ENCODE assay signal across 13 cellular contexts in the genomic region with DNA sequence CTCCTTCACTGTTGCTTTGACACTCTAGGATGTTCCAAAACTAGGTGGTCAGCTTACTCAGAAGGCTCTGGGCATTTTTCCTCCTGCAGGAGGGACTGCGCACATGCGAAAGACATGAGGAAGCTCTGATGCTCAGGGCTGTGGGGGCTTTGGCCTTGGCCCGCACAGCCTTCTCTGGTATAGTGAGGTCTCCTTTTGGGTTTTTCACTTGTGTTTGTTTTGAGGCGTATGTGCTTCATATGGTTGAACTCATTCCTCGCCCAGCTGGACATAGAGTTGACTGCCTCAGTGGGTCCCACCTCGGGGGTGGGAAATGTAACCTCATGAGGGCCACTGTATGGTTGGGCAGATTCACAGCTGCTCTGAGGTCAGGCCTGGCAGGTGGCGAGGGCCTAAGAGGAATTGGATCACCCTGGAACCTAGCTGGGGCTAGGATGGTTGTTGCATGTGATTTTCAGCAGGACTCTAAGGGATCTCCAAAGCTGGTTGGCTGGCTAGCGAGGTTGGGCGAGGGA.
A peak's percentile ranks its signal among the peaks of the same experiment; 100 is the strongest.
DNase-seq lines count a peak whose midpoint lies in the region; ATAC-seq and TF ChIP-seq lines count a peak whose summit lies in the region.
"Had no signal": no experiment of that assay in that cellular context is flagged by ENCODE, and none has a peak within 500 bp of the region (broad histone marks: within the 10 kb centered on the region; RNA-seq: fewer than 3 reads in every experiment).

No MANE protein-coding gene starts in this region.

- TF ChIP-seq EP300 in upper lobe of left lung (IDR thresholded peaks at IDR 0.05), result no peak

- no peak for DNase-seq in activated naive CD4-positive, alpha-beta T cell treated with anti-CD3 and anti-CD28 coated beads, Interleukin-2, amount 10 ng/mL, durations not matched to agents 7 days and 5 days
- DNase-seq in activated naive CD4-positive, alpha-beta T cell treated with Interleukin-2 at 50 U/mL for 16 hours, result no peak
- DNase-seq in Karpas-422, result peak; percentile 42
- DNase-seq in lower lobe of right lung, result no peak
- DNase-seq in upper lobe of left lung, result no peak
- DNase-seq in stimulated activated CD4-positive, alpha-beta T cell treated with anti-CD3 and anti-CD28 coated beads, Interleukin-4, amount 100 ng/mL, for 24 hours, result no peak
- DNase-seq: effector CD8-positive, alpha-beta T cell; foreskin melanocyte; islet precursor cell; PC-3 had no signal

- H3K9me3 ChIP-seq in Karpas-422 (ENCODE audit: low read length) (no peaks in the 10 kb centered on the region), lower lobe of right lung (no peaks in the 10 kb centered on the region), upper lobe of left lung (no peaks in the 10 kb centered on the region)

- no peak overlapping the region for H2AFZ ChIP-seq in Karpas-422 (ENCODE audit: low read length)

- H3K27ac Mint-ChIP-seq in activated naive CD4-positive, alpha-beta T cell treated with anti-CD3 and anti-CD28 coated beads, Interleukin-2, amount 10 ng/mL, durations not matched to agents 7 days and 5 days, result peak overlapping the region; percentile 84

- no peaks in the 10 kb centered on the region for H3K9me2 ChIP-seq in Karpas-422 (replicated peaks; ENCODE audit: insufficient read depth, low read length)

- CTCF ChIA-PET in activated naive CD4-positive, alpha-beta T cell treated with anti-CD3 and anti-CD28 coated beads, Interleukin-2, amount 10 ng/mL, durations not matched to agents 7 days and 5 days (lab: Charles Lee), result interaction anchor here (0.5 to 2.5 kb wide), 5 partner anchors 12 to 105 kb away, joined by 3 to 13 read pairs (median 4); no protein-coding TSS in a partner anchor

- peak overlapping the region; percentile 61 for H3K4me2 ChIP-seq in Karpas-422 (ENCODE audit: low read depth, low read length, poor library complexity, severe bottlenecking)
- H3K4me2 ChIP-seq: smooth muscle cell had no signal

- peaks cover 71% of the 10 kb centered on the region for H3K4me1 Mint-ChIP-seq in activated naive CD4-positive, alpha-beta T cell treated with anti-CD3 and anti-CD28 coated beads, Interleukin-2, amount 10 ng/mL, durations not matched to agents 7 days and 5 days

- H3K4me3 ChIP-seq in Karpas-422 (ENCODE audit: low read length) (peak overlapping the region; percentile 20; the same call in 1 of the 2 replicates), lower lobe of right lung (no peak overlapping the region), upper lobe of left lung (no peak overlapping the region)
- H3K4me3 ChIP-seq: smooth muscle cell had no signal

- peaks cover 56% of the 10 kb centered on the region for H3K36me3 Mint-ChIP-seq in activated naive CD4-positive, alpha-beta T cell treated with anti-CD3 and anti-CD28 coated beads, Interleukin-2, amount 10 ng/mL, durations not matched to agents 7 days and 5 days

- H3K4me1 ChIP-seq in Karpas-422 (ENCODE audit: low read length) (peaks cover 98% of the 10 kb centered on the region), lower lobe of right lung (peaks cover 20% of the 10 kb centered on the region), upper lobe of left lung (peaks cover 0 to 32% (median 19%) of the 10 kb centered on the region in 4 donors)

- 93 to 96% methylated on average over 9 of the region's 9 CpGs for WGBS in upper lobe of left lung, 2 donors

- ATAC-seq in lower lobe of right lung, result no peak
- ATAC-seq in upper lobe of left lung (ENCODE audit: low FRiP score in 2 of 2), result no peak
- ATAC-seq in GM21515 (IDR thresholded peaks at IDR 0.05; ENCODE audit: unreplicated experiment), result no peak
- no peak for ATAC-seq in HG03025 (IDR thresholded peaks at IDR 0.05; ENCODE audit: low FRiP score, unreplicated experiment)
- ATAC-seq: PC-3 had no signal

- no peaks in the 10 kb centered on the region for H3K27me3 ChIP-seq in Karpas-422 (ENCODE audit: low read length)
- no peaks in the 10 kb centered on the region for H3K27me3 ChIP-seq in lower lobe of right lung (ENCODE audit: low read depth)
- no peaks in the 10 kb centered on the region for H3K27me3 ChIP-seq in upper lobe of left lung

- H3K79me2 ChIP-seq in Karpas-422 (ENCODE audit: low read length), result peaks cover 98% of the 10 kb centered on the region

- TF ChIP-seq CTCF in lower lobe of right lung (IDR thresholded peaks at IDR 0.05), result no peak
- TF ChIP-seq CTCF in upper lobe of left lung (IDR thresholded peaks at IDR 0.05), result no peak

- H3K9me3 Mint-ChIP-seq in activated naive CD4-positive, alpha-beta T cell treated with anti-CD3 and anti-CD28 coated beads, Interleukin-2, amount 10 ng/mL, durations not matched to agents 7 days and 5 days, result no peaks in the 10 kb centered on the region

- H3K36me3 ChIP-seq in Karpas-422 (ENCODE audit: insufficient read depth, low read length), result peaks cover 27% of the 10 kb centered on the region
- no peaks in the 10 kb centered on the region for H3K36me3 ChIP-seq in lower lobe of right lung
- H3K36me3 ChIP-seq in upper lobe of left lung, result no peaks in the 10 kb centered on the region

- no peak for TF ChIP-seq POLR2A in upper lobe of left lung (IDR thresholded peaks at IDR 0.05)

- H3K4me3 Mint-ChIP-seq in activated naive CD4-positive, alpha-beta T cell treated with anti-CD3 and anti-CD28 coated beads, Interleukin-2, amount 10 ng/mL, durations not matched to agents 7 days and 5 days, result peak overlapping the region; percentile 35

- H3K27me3 Mint-ChIP-seq in activated naive CD4-positive, alpha-beta T cell treated with anti-CD3 and anti-CD28 coated beads, Interleukin-2, amount 10 ng/mL, durations not matched to agents 7 days and 5 days, result no peaks in the 10 kb centered on the region

- H3K27ac ChIP-seq in Karpas-422 (ENCODE audit: low read length) (peak overlapping the region; percentile 99), lower lobe of right lung (peak overlapping the region; percentile 26), upper lobe of left lung (peak overlapping the region in 3 of 4 donors; percentile 0 to 73 (median 52))

- H4K20me1 ChIP-seq in Karpas-422 (ENCODE audit: insufficient read depth, low read depth, low read length), result peaks cover 5% of the 10 kb centered on the region; the same call in 1 of the 2 replicates

- H3K9ac ChIP-seq in Karpas-422 (ENCODE audit: low read length), result peak overlapping the region; percentile 60

- intact Hi-C loops in lower lobe of right lung (cut with DNase I), result no loop called here

Comparison
In these comparisons a context has a peak if more than half of its experiments do, and no peak if none do; other contexts are left out.
1. H3K27ac ChIP-seq: peak in every context shown above with its lines; median percentile 99 in Karpas-422; 52 in upper lobe of left lung; 26 in lower lobe of right lung.